In genomic region chr21:35050348-35051286, GRCh38 we compare ENCODE assay signal across 8 cellular contexts. TPM values are rescaled to one million over a fixed set of nuclear protein-coding genes. Genes with fewer than 3 reads are reported as not detected.
DNase-seq lines count a peak whose midpoint lies in the region; ATAC-seq, FAIRE-seq and TF ChIP-seq lines count a peak whose summit lies in the region.

No MANE protein-coding gene starts in this region.

- ATAC-seq in CD4-positive, CD25-positive, alpha-beta regulatory T cell (ENCODE audit: low read depth in 2 of 2): no peak
- no peak for ATAC-seq in HG03045 (IDR thresholded peaks at IDR 0.05; ENCODE audit: unreplicated experiment)
- ATAC-seq in sciatic nerve: no peak
- ATAC-seq in HG03139 (IDR thresholded peaks at IDR 0.05; ENCODE audit: unreplicated experiment): no peak

- peak overlapping the region; percentile 57 to 96 (median 95) for H3K27ac Mint-ChIP-seq in CD4-positive, CD25-positive, alpha-beta regulatory T cell

- no peak for TF ChIP-seq CTCF in VCaP (conservative IDR thresholded peaks at IDR 0.05)

- H3K36me3 ChIP-seq in CD4-positive, CD25-positive, alpha-beta regulatory T cell (ENCODE audit: control insufficient read depth, insufficient read depth, low read length): no peaks in the 10 kb centered on the region
- no peaks in the 10 kb centered on the region for H3K36me3 ChIP-seq in mucosa of rectum (ENCODE audit: control insufficient read depth in 2 of 2, insufficient read depth in 2 of 2, low read length in 2 of 2)

- no peaks in the 10 kb centered on the region for H3K9me3 ChIP-seq in CD4-positive, CD25-positive, alpha-beta regulatory T cell (ENCODE audit: control insufficient read depth in 2 of 2, low read length in 2 of 2)
- H3K9me3 ChIP-seq in mucosa of rectum (ENCODE audit: control insufficient read depth in 2 of 2, low read length in 2 of 2): no peaks in the 10 kb centered on the region

- no peaks in the 10 kb centered on the region for H3K27me3 ChIP-seq in CD4-positive, CD25-positive, alpha-beta regulatory T cell (ENCODE audit: control insufficient read depth, insufficient read depth, low read length)
- no peaks in the 10 kb centered on the region for H3K27me3 ChIP-seq in mucosa of rectum (ENCODE audit: control insufficient read depth in 2 of 2, insufficient read depth in 2 of 2, low read length in 2 of 2)

- H3K27ac ChIP-seq in CD4-positive, CD25-positive, alpha-beta regulatory T cell (ENCODE audit: insufficient read depth, low read length, poor library complexity, severe bottlenecking): peak overlapping the region; percentile 92
- peak overlapping the region; percentile 54 for H3K27ac ChIP-seq in VCaP
- H3K27ac ChIP-seq in mucosa of rectum (ENCODE audit: low read depth in 2 of 2, low read length in 2 of 2): peak overlapping the region; percentile 0 to 72

- intact Hi-C loops in sciatic nerve (cut with DNase I): no loop called here

- H3K27me3 Mint-ChIP-seq in CD4-positive, CD25-positive, alpha-beta regulatory T cell: peaks cover 23% of the 10 kb centered on the region

- H3K36me3 Mint-ChIP-seq in CD4-positive, CD25-positive, alpha-beta regulatory T cell: peaks cover 8% of the 10 kb centered on the region

- no peak for TF ChIP-seq POLR2A in H54 (IDR thresholded peaks at IDR 0.05; ENCODE audit: low read depth, low read length)

- no peak for FAIRE-seq in H54 (lab: Jason Lieb, UNC)

- H3K9me3 Mint-ChIP-seq in CD4-positive, CD25-positive, alpha-beta regulatory T cell: peaks cover 0 to 3% (median 0%) of the 10 kb centered on the region in 7 donors

- DNase-seq in CD4-positive, CD25-positive, alpha-beta regulatory T cell: peak in 1 of 3 donors; percentile 72
- peak; percentile 44 for DNase-seq in H54 (ENCODE audit: insufficient read length, low spot score)
- DNase-seq in sciatic nerve (ENCODE audit: low spot score): no peak
- DNase-seq in effector CD4-positive, alpha-beta T cell: no peak

- peak overlapping the region; percentile 55 to 98 (median 77) for H3K4me3 Mint-ChIP-seq in CD4-positive, CD25-positive, alpha-beta regulatory T cell

- peak overlapping the region; percentile 100 for H3K4me3 ChIP-seq in CD4-positive, CD25-positive, alpha-beta regulatory T cell (ENCODE audit: low read depth, low read length)
- peak overlapping the region in 1 of 2 donors; percentile 23 for H3K4me3 ChIP-seq in mucosa of rectum (ENCODE audit: low read length in 2 of 2)

- peaks cover 52% of the 10 kb centered on the region for H3K4me1 ChIP-seq in CD4-positive, CD25-positive, alpha-beta regulatory T cell (ENCODE audit: control insufficient read depth, insufficient read depth, low read length, poor library complexity, severe bottlenecking)
- peaks cover 14 to 20% of the 10 kb centered on the region in 2 donors for H3K4me1 ChIP-seq in mucosa of rectum (ENCODE audit: control insufficient read depth in 2 of 2, insufficient read depth in 2 of 2, low read length in 2 of 2)

- no peak overlapping the region for H3K9ac ChIP-seq in mucosa of rectum (ENCODE audit: low read depth in 1 of 2, low read length in 2 of 2)

- H3K4me1 Mint-ChIP-seq in CD4-positive, CD25-positive, alpha-beta regulatory T cell: peaks cover 25 to 55% (median 40%) of the 10 kb centered on the region in 4 donors

RNA-seq across cellular contexts. Expression of gene RUNX1, which starts 1.5 kb away (rescaled TPM):
- 133 TPM for total RNA-seq in CD4-positive, CD25-positive, alpha-beta regulatory T cell
- polyA plus RNA-seq in CD4-positive, CD25-positive, alpha-beta regulatory T cell: 10 to 100 TPM; 14.2 to 22.7 (median 21.0) TPM
- total RNA-seq in sciatic nerve: 109 TPM

Comparison
In these comparisons a context has a peak if more than half of its experiments do, and no peak if none do; other contexts are left out.
1. H3K27ac ChIP-seq: peak in every context shown above with its lines; median percentile 92 in CD4-positive, CD25-positive, alpha-beta regulatory T cell; 54 in VCaP; 36 in mucosa of rectum.